ENCODE assay signal across 8 cellular contexts in the genomic region with DNA sequence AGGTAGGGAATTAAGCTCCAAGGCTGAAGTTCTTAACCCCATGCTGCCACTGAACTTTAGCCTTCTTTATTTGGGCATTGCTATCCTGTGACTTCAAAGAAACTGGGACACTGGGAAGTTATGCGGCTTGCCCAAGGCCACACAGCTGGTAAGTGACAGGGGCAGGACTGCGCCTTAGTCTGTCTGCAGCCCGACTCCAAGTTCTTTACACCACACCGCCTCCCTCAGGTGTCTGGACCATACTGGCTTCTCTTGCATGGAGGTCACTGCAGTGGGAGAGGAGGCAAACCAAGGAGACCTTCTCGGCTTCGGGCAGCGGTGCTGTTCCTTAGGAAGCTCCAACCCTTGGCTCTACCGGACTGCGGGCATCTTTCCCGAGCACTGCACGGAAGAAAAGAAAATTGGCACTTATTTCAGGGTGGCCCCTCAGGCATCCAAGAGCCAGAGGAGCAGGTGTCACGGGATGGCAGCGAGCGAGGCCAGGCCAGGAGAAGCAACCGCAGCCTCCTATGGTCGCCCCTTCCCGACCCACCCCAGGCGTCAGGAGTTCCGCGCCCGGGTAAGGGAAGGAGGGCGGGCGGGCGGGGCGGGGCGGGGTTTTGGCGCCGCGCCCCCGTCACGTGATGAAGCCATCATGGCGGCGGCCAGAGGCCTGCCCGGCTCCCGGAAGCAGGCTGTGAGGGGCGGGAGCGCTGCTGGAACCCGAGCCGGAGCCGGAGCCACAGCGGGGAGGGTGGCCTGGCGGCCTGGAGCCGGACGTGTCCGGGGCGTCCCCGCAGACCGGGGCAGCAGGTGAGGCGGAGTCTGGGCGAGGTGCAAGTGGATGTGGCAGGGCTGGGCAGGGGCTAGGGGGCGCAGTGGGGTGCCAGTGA. TPM values are rescaled to one million over a fixed set of nuclear protein-coding genes. Genes with fewer than 3 reads are reported as not detected.
DNase-seq lines count a peak whose midpoint lies in the region; ATAC-seq and TF ChIP-seq lines count a peak whose summit lies in the region.

No MANE protein-coding gene starts in this region.

- ATAC-seq in HG03095 (IDR thresholded peaks at IDR 0.05; ENCODE audit: unreplicated experiment) = peak; percentile 65
- peak; percentile 91 for ATAC-seq in left lung

- intact Hi-C loops in left lung (cut with DNase I) = no loop called here

- H3K36me3 ChIP-seq in left lung = peaks cover 0 to 23% of the 10 kb centered on the region in 2 donors

- H3K27me3 ChIP-seq in left lung = no peaks in the 10 kb centered on the region

- H3K4me3 ChIP-seq in AG09309 (ENCODE audit: control insufficient read depth, low read depth, low read length) = peak overlapping the region; percentile 96
- H3K4me3 ChIP-seq in coronary artery = peak overlapping the region; percentile 81
- H3K4me3 ChIP-seq in left lung = peak overlapping the region; percentile 89 to 92

- DNase-seq in AG09309 (ENCODE audit: low read depth) = no peak
- DNase-seq in NCI-H345 (lab: John Stamatoyannopoulos, UW) = peak; percentile 80
- peak; percentile 43 to 50 for DNase-seq in activated CD4-positive, alpha-beta T cell treated with anti-CD3 and anti-CD28 coated beads for 24 hours (ENCODE audit: low read depth in 2 of 2)
- peak; percentile 91 for DNase-seq in coronary artery (ENCODE audit: low spot score)
- peak; percentile 81 to 95 for DNase-seq in left lung
- DNase-seq in stimulated activated CD4-positive, alpha-beta T cell treated with anti-CD3 and anti-CD28 coated beads, Interleukin-2, amount 100 ng/mL, for 48 hours = peak; percentile 65 to 66

- H3K27ac ChIP-seq in coronary artery (peak overlapping the region; percentile 79 to 92), left lung (peak overlapping the region; percentile 86 to 90)

- TF ChIP-seq CTCF in AG09309 (IDR thresholded peaks at IDR 0.05; ENCODE audit: control insufficient read depth, insufficient read depth, low read depth, low read length, missing control alignments) (peak; percentile 56), coronary artery (IDR thresholded peaks at IDR 0.05) (no peak), left lung (IDR thresholded peaks at IDR 0.05) (peak; percentile 12 to 16)

- no peaks in the 10 kb centered on the region for H3K9me3 ChIP-seq in left lung

- peaks cover 16 to 41% of the 10 kb centered on the region in 2 donors for H3K4me1 ChIP-seq in left lung

- TF ChIP-seq POLR2A in GM18526 (IDR thresholded peaks at IDR 0.05; ENCODE audit: extremely low read depth, insufficient read length) = peak; percentile 61

RNA-seq across cellular contexts. Expression of a gene that starts 16.4 kb away (rescaled TPM):
- total RNA-seq in left lung = 1 to 10 TPM; 2.8 to 4.1 TPM

RNA-seq across cellular contexts. Expression of a gene that starts 19.7 kb away (rescaled TPM):
- total RNA-seq in left lung = 10 to 100 TPM; 38.2 to 38.6 TPM

RNA-seq across cellular contexts. Expression of a gene that starts 43.6 kb away (rescaled TPM):
- total RNA-seq in left lung = 100 to 1,000 TPM; 321 to 370 TPM

RNA-seq across cellular contexts. Expression of a gene that starts 44.7 kb away (rescaled TPM):
- 10 to 100 TPM in 1 of 2 donors, 1 to 10 TPM in 1; 3.8 to 10.9 TPM for total RNA-seq in left lung

RNA-seq across cellular contexts. Expression of a gene that starts 47.8 kb away (rescaled TPM):
- total RNA-seq in left lung = 10 to 100 TPM; 27.7 to 45.2 TPM
